ENCODE assay signal across 21 cellular contexts in the genomic region with DNA sequence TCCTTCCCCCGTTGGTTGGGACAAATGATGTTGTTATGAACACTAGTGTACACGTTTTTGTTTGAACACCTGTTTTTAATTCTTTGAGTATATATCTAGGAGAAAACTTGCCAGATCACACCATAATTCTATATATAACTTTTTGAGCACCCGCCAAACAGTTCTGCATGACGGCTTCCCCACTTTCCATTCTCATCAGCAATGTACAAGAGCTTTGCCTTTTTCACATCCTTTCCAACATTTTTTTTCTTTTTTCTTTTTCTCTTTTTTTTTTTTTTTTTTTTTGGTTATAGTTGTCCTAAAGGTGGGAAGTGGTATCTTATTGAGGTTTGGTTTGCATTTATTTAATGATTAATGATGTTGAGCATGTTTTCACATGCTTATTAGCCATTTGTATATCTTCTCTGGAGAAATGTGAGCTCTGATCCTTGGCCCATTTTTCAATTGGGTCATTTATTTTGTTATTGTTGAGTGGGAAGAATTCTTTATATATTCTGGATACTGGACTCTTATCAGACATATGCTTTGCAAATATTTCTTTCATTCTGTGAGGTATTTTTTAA.
A peak's percentile ranks its signal among the peaks of the same experiment; 100 is the strongest.
DNase-seq lines count a peak whose midpoint lies in the region; ATAC-seq and TF ChIP-seq lines count a peak whose summit lies in the region.
"Had no signal": no experiment of that assay in that cellular context is flagged by ENCODE, and none has a peak within 500 bp of the region (broad histone marks: within the 10 kb centered on the region; RNA-seq: fewer than 3 reads in every experiment).

No MANE protein-coding gene starts in this region.

- H3K9me3 Mint-ChIP-seq in natural killer cell treated with Interleukin-12 subunit alpha and Interleukin-12 subunit beta and Interleukin-15 and Interleukin-18, amount 100 ng/mL, for 72 hours: peaks cover 9% of the 10 kb centered on the region
- H3K9me3 Mint-ChIP-seq: neural progenitor cell had no signal

- H3K4me2 ChIP-seq in OCI-LY1 (ENCODE audit: low read length): peak overlapping the region; percentile 24; the same call in 1 of the 2 replicates
- H3K4me2 ChIP-seq: neural progenitor cell, SK-N-SH had no signal

- H3K4me1 Mint-ChIP-seq in natural killer cell treated with Interleukin-12 subunit alpha and Interleukin-12 subunit beta and Interleukin-15 and Interleukin-18, amount 100 ng/mL, for 72 hours (ENCODE audit: low read depth in 2 of 2): no peaks in the 10 kb centered on the region
- H3K4me1 Mint-ChIP-seq: activated naive CD8-positive, alpha-beta T cell treated with anti-CD3 and anti-CD28 coated beads, Interleukin-2, amount 50 U/mL, for 24 hours; neural progenitor cell had no signal

- H3K27me3 ChIP-seq in OCI-LY1 (ENCODE audit: insufficient read depth, low read length): no peaks in the 10 kb centered on the region
- H3K27me3 ChIP-seq: cardiac muscle cell, heart left ventricle, neural progenitor cell had no signal

- no peak overlapping the region for H3K9ac ChIP-seq in OCI-LY1 (ENCODE audit: low read length)
- H3K9ac ChIP-seq: neural progenitor cell, SK-N-SH had no signal

- TF ChIP-seq CTCF in OCI-LY1 (IDR thresholded peaks at IDR 0.05; ENCODE audit: low read length): no peak

- no peaks in the 10 kb centered on the region for H3F3A ChIP-seq in OCI-LY1 (ENCODE audit: insufficient read depth, low read length)

- H3K4me1 ChIP-seq in OCI-LY1 (ENCODE audit: insufficient read depth, low read length, severe bottlenecking): peaks cover 17% of the 10 kb centered on the region
- H3K4me1 ChIP-seq: Caco-2, heart left ventricle, neural progenitor cell had no signal

- H3K79me2 ChIP-seq in OCI-LY1 (ENCODE audit: insufficient read depth, low read length): no peaks in the 10 kb centered on the region

- H3K9me3 ChIP-seq in OCI-LY1 (ENCODE audit: low read length): 0 out of 2 replicates have a peak, but pooled peaks cover 2% of the 10 kb centered on the region
- H3K9me3 ChIP-seq: Caco-2 had no signal

- H3K4me3 ChIP-seq in OCI-LY1 (ENCODE audit: low read depth, low read length, poor library complexity, severe bottlenecking): no peak overlapping the region
- H3K4me3 ChIP-seq: cardiac muscle cell, heart left ventricle, neural progenitor cell had no signal

- H3K36me3 Mint-ChIP-seq in natural killer cell treated with Interleukin-12 subunit alpha and Interleukin-12 subunit beta and Interleukin-15 and Interleukin-18, amount 100 ng/mL, for 72 hours: peaks cover 7% of the 10 kb centered on the region
- H3K36me3 Mint-ChIP-seq: neural progenitor cell had no signal

- no peaks in the 10 kb centered on the region for H4K20me1 ChIP-seq in OCI-LY1 (ENCODE audit: insufficient read depth, low read length)

- H2AFZ ChIP-seq in OCI-LY1 (ENCODE audit: low read length): no peak overlapping the region
- H2AFZ ChIP-seq: neural progenitor cell had no signal

- no peaks in the 10 kb centered on the region for H3K27me3 Mint-ChIP-seq in natural killer cell treated with Interleukin-12 subunit alpha and Interleukin-12 subunit beta and Interleukin-15 and Interleukin-18, amount 100 ng/mL, for 72 hours
- H3K27me3 Mint-ChIP-seq: activated CD4-positive, alpha-beta memory T cell treated with anti-CD3 and anti-CD28 coated beads for 36 hours; activated naive CD8-positive, alpha-beta T cell treated with anti-CD3 and anti-CD28 coated beads, Interleukin-2, amount 50 U/mL, for 24 hours had no signal

- H3K4me3 Mint-ChIP-seq in natural killer cell treated with Interleukin-12 subunit alpha and Interleukin-12 subunit beta and Interleukin-15 and Interleukin-18, amount 100 ng/mL, for 72 hours: no peak overlapping the region
- H3K4me3 Mint-ChIP-seq: activated CD4-positive, alpha-beta memory T cell treated with anti-CD3 and anti-CD28 coated beads for 36 hours; activated naive CD8-positive, alpha-beta T cell treated with anti-CD3 and anti-CD28 coated beads, Interleukin-2, amount 50 U/mL, for 24 hours; activated T-cell treated with anti-CD3 and anti-CD28 coated beads, Interleukin-2, amount 50 U/mL, for 72 hours; neural progenitor cell had no signal

- ATAC-seq in GM18868 (IDR thresholded peaks at IDR 0.05; ENCODE audit: unreplicated experiment) (peak; percentile 95), GM21529 (IDR thresholded peaks at IDR 0.05; ENCODE audit: unreplicated experiment) (peak; percentile 95), HG03064 (IDR thresholded peaks at IDR 0.05; ENCODE audit: low read depth, unreplicated experiment) (peak; percentile 79)
- no peak for ATAC-seq in natural killer cell treated with Interleukin-12 subunit alpha and Interleukin-12 subunit beta and Interleukin-15 and Interleukin-18, amount 100 ng/mL, for 72 hours
- ATAC-seq: activated naive CD8-positive, alpha-beta T cell treated with anti-CD3 and anti-CD28 coated beads, Interleukin-2, amount 50 U/mL, for 24 hours; activated T-cell treated with anti-CD3 and anti-CD28 coated beads, Interleukin-2, amount 50 U/mL, for 72 hours; heart left ventricle; Panc1 had no signal

- H3K9me2 ChIP-seq in OCI-LY1 (ENCODE audit: low read depth, low read length): no peaks in the 10 kb centered on the region
- H3K9me2 ChIP-seq: SK-N-SH had no signal

- DNase-seq in DMS 273 (lab: John Stamatoyannopoulos, UW; ENCODE audit: unreplicated experiment): no peak
- DNase-seq in kidney glomerular epithelial cell (lab: John Stamatoyannopoulos, UW): no peak
- DNase-seq in NCI-H2196 (lab: John Stamatoyannopoulos, UW; ENCODE audit: unreplicated experiment): no peak
- no peak for DNase-seq in natural killer cell treated with Interleukin-12 subunit alpha and Interleukin-12 subunit beta and Interleukin-15 and Interleukin-18, amount 100 ng/mL, for 72 hours (ENCODE audit: low spot score)
- DNase-seq: activated CD4-positive, alpha-beta memory T cell treated with anti-CD3 and anti-CD28 coated beads for 36 hours; activated naive CD8-positive, alpha-beta T cell treated with anti-CD3 and anti-CD28 coated beads, Interleukin-2, amount 50 U/mL, for 24 hours; activated T-cell treated with anti-CD3 and anti-CD28 coated beads, Interleukin-2, amount 50 U/mL, for 72 hours; Caco-2; heart left ventricle; kidney; NCI-H187 treated with DMSO at 0.1 percent for 48 hours; NCI-H526 treated with DMSO at 0.1 percent for 48 hours; retina; SK-N-SH had no signal

- H3K36me3 ChIP-seq in OCI-LY1 (ENCODE audit: insufficient read depth, low read length): no peaks in the 10 kb centered on the region
- H3K36me3 ChIP-seq: cardiac muscle cell, heart left ventricle, neural progenitor cell had no signal

- H3K27ac Mint-ChIP-seq in natural killer cell treated with Interleukin-12 subunit alpha and Interleukin-12 subunit beta and Interleukin-15 and Interleukin-18, amount 100 ng/mL, for 72 hours: no peak overlapping the region
- H3K27ac Mint-ChIP-seq: activated CD4-positive, alpha-beta memory T cell treated with anti-CD3 and anti-CD28 coated beads for 36 hours; activated naive CD8-positive, alpha-beta T cell treated with anti-CD3 and anti-CD28 coated beads, Interleukin-2, amount 50 U/mL, for 24 hours; activated T-cell treated with anti-CD3 and anti-CD28 coated beads, Interleukin-2, amount 50 U/mL, for 72 hours; neural progenitor cell had no signal

- peak overlapping the region; percentile 91 for H3K27ac ChIP-seq in OCI-LY1 (ENCODE audit: low read depth, low read length, poor library complexity, severe bottlenecking)
- H3K27ac ChIP-seq: cardiac muscle cell, heart left ventricle, neural progenitor cell had no signal

Comparison
In these comparisons a context has a peak if more than half of its experiments do, and no peak if none do; other contexts are left out.
1. ATAC-seq: peak in GM18868 (single experiment), GM21529 (single experiment) and HG03064 (single experiment); none in natural killer cell treated with Interleukin-12 subunit alpha and Interleukin-12 subunit beta and Interleukin-15 and Interleukin-18, amount 100 ng/mL, for 72 hours (0 of 2).